In genomic region chr16:88380099-88380498, GRCh38 we compare ENCODE assay signal across 19 cellular contexts. TPM values are rescaled to one million over a fixed set of nuclear protein-coding genes. Genes with fewer than 3 reads are reported as not detected.
A peak's percentile ranks its signal among the peaks of the same experiment; 100 is the strongest.
DNase-seq lines count a peak whose midpoint lies in the region; ATAC-seq, FAIRE-seq and TF ChIP-seq lines count a peak whose summit lies in the region.
"Had no signal": no experiment of that assay in that cellular context is flagged by ENCODE, and none has a peak within 500 bp of the region (broad histone marks: within the 10 kb centered on the region; RNA-seq: fewer than 3 reads in every experiment).

No MANE protein-coding gene starts in this region.

- no peak overlapping the region for H3K18ac ChIP-seq in IMR-90 (ENCODE audit: low read depth, low read length)

- intact Hi-C loops in IMR-90 (cut with micrococcal nuclease) (loop anchor here (10.0 kb wide), 4 partner anchors 135 to 425 kb away; partner anchors contain the start of gene BANP), lower lobe of right lung (cut with DNase I) (no loop called here), sigmoid colon (cut with DNase I) (loop anchor here (5.0 kb wide), 1 partner anchor 183 kb away; no protein-coding TSS in a partner anchor)

- H2AK9ac ChIP-seq in IMR-90 (replicated peaks; ENCODE audit: low read depth, low read length, poor library complexity) = no peak overlapping the region

- peak overlapping the region; percentile 4 for H3K14ac ChIP-seq in IMR-90 (replicated peaks; ENCODE audit: low read depth, low read length)

- no peak overlapping the region for H3K23ac ChIP-seq in IMR-90 (ENCODE audit: low read depth, low read length)

- peak; percentile 57 for FAIRE-seq in GM12891 (lab: Jason Lieb, UNC)
- FAIRE-seq: A549, D721Med, G401.6 had no signal

- no peak overlapping the region; the same call in 1 of the 2 replicates for H4K91ac ChIP-seq in IMR-90 (ENCODE audit: insufficient read depth, low read depth, low read length)

- no peak for TF ChIP-seq RAD21 in IMR-90 (IDR thresholded peaks at IDR 0.05; ENCODE audit: low read length)

- H4K8ac ChIP-seq in IMR-90 (ENCODE audit: low read depth in 2 of 2, low read length in 2 of 2) = no peak overlapping the region

- TF ChIP-seq POLR2A in GM12891 (IDR thresholded peaks at IDR 0.05; ENCODE audit: low read depth, low read length) (no peak), IMR-90 (IDR thresholded peaks at IDR 0.05; ENCODE audit: low read depth, low read length) (no peak), sigmoid colon (IDR thresholded peaks at IDR 0.05) (no peak)

- H3K27ac ChIP-seq in IMR-90 (ENCODE audit: insufficient read depth, low read length) (no peak overlapping the region), lower lobe of right lung (no peak overlapping the region), sigmoid colon (no peak overlapping the region), SJCRH30 (no peak overlapping the region)
- H3K27ac ChIP-seq: C4-2B had no signal

- H2AFZ ChIP-seq in IMR-90 (replicated peaks; ENCODE audit: low read length, poor library complexity) = no peak overlapping the region
- H2AFZ ChIP-seq: GM23338 had no signal

- H3K4me3 ChIP-seq in IMR-90 (ENCODE audit: insufficient read depth, low read depth, low read length) (no peak overlapping the region), lower lobe of right lung (no peak overlapping the region), sigmoid colon (no peak overlapping the region), SJCRH30 (no peak overlapping the region)
- H3K4me3 ChIP-seq: A549, GM23338 had no signal

- H3K9me3 ChIP-seq in IMR-90 (ENCODE audit: control insufficient read depth, insufficient read depth, low read length) (no peaks in the 10 kb centered on the region), lower lobe of right lung (no peaks in the 10 kb centered on the region), sigmoid colon (no peaks in the 10 kb centered on the region), SJCRH30 (replicated peaks) (no peaks in the 10 kb centered on the region)
- H3K9me3 ChIP-seq: A549, BE2C had no signal

- no peak overlapping the region for H2BK5ac ChIP-seq in IMR-90 (ENCODE audit: low read depth, low read length, poor library complexity, severe bottlenecking)

- DNase-seq in GM12891 (ENCODE audit: insufficient read length, low spot score) = no peak
- DNase-seq in IMR-90 = no peak
- DNase-seq in lower lobe of right lung = peak; percentile 18
- peak; percentile 18 for DNase-seq in sigmoid colon
- no peak for DNase-seq in amygdala (lab: John Stamatoyannopoulos, UW)
- DNase-seq in SJCRH30 = no peak
- DNase-seq: CD8-positive, alpha-beta T cell; COR-L47; DMS153; DMS79 treated with DMSO at 0.1 percent for 48 hours; EL; H9 had no signal

- peaks cover 12% of the 10 kb centered on the region for H4K20me1 ChIP-seq in IMR-90 (ENCODE audit: insufficient read depth, low read length)

- POLR2A ChIA-PET in IMR-90 (lab: Charles Lee; ENCODE audit: unreplicated experiment) = no interaction called here

- BruUV-seq in IMR-90 (replicated peaks; lab: Mats Ljungman, UMichigan) = no TSS peak

- no peak for TF ChIP-seq EP300 in sigmoid colon (IDR thresholded peaks at IDR 0.05)

- TF ChIP-seq CTCF in IMR-90 (conservative IDR thresholded peaks at IDR 0.05; ENCODE audit: low read depth, low read length) (no peak), lower lobe of right lung (IDR thresholded peaks at IDR 0.05) (no peak), sigmoid colon (IDR thresholded peaks at IDR 0.05) (no peak)

- 59% methylated on average over 7 of the region's 7 CpGs; no CpG with 5 or more reads in 1 of the 2 experiments for WGBS in IMR-90 (ENCODE audit: extremely low coverage in 2 of 2, insufficient read length in 1 of 2), 2 experiments
- 96% methylated on average over 7 of the region's 7 CpGs for WGBS in sigmoid colon, 2 donors

- H3K4ac ChIP-seq in IMR-90 (ENCODE audit: low read depth, low read length) = peak overlapping the region; percentile 82; the same call in 1 of the 2 replicates

- peaks cover 19% of the 10 kb centered on the region for H3K4me1 ChIP-seq in IMR-90 (ENCODE audit: control insufficient read depth, insufficient read depth, low read length)
- H3K4me1 ChIP-seq in lower lobe of right lung = peaks cover 17% of the 10 kb centered on the region
- peaks cover 0 to 20% (median 18%) of the 10 kb centered on the region in 4 donors for H3K4me1 ChIP-seq in sigmoid colon
- H3K4me1 ChIP-seq in SJCRH30 = no peaks in the 10 kb centered on the region
- H3K4me1 ChIP-seq: BE2C had no signal

- no peak overlapping the region for H2BK15ac ChIP-seq in IMR-90 (ENCODE audit: low read depth, low read length)

- dilution Hi-C loops in IMR-90 (cut with HindIII; ENCODE audit: low sequenced_read_pairs, unreplicated experiment) = no loop called here

- no peak overlapping the region for H2BK120ac ChIP-seq in IMR-90 (ENCODE audit: low read depth, low read length)

- no peak overlapping the region for H3K9ac ChIP-seq in IMR-90 (ENCODE audit: low read depth, low read length)

- H3K79me1 ChIP-seq in IMR-90 (ENCODE audit: low read depth in 1 of 2, low read length in 2 of 2) = peaks cover 3 to 40% of the 10 kb centered on the region in 2 experiments; a peak in 3 of 4 replicates

- no peak overlapping the region for H4K5ac ChIP-seq in IMR-90 (ENCODE audit: low read depth, low read length)

- H3K9me1 ChIP-seq in IMR-90 (ENCODE audit: insufficient read depth, low read length) = peaks cover 32% of the 10 kb centered on the region

- H3K36me3 ChIP-seq in IMR-90 (ENCODE audit: control insufficient read depth, insufficient read depth, low read length) (peaks cover 6% of the 10 kb centered on the region; the same call in 1 of the 2 replicates), lower lobe of right lung (no peaks in the 10 kb centered on the region), sigmoid colon (no peaks in the 10 kb centered on the region), SJCRH30 (no peaks in the 10 kb centered on the region)
- H3K36me3 ChIP-seq: BE2C had no signal

- CTCF ChIA-PET in IMR-90 (lab: Yijun Ruan, JAX) = interaction anchor here (1.3 kb wide), 1 partner anchor 48 kb away, joined by 3 read pairs; no protein-coding TSS in a partner anchor

- no peak overlapping the region for H3K4me2 ChIP-seq in IMR-90 (ENCODE audit: low read depth, low read length)
- H3K4me2 ChIP-seq: A549, GM23338 had no signal

- no peaks in the 10 kb centered on the region for H3K27me3 ChIP-seq in IMR-90 (ENCODE audit: control insufficient read depth, insufficient read depth, low read length)
- peaks cover 38% of the 10 kb centered on the region for H3K27me3 ChIP-seq in lower lobe of right lung (ENCODE audit: low read depth)
- H3K27me3 ChIP-seq in sigmoid colon = peaks cover 3 to 12% (median 12%) of the 10 kb centered on the region in 3 donors
- H3K27me3 ChIP-seq in SJCRH30 = no peaks in the 10 kb centered on the region

- peak overlapping the region; percentile 78 for H2AK5ac ChIP-seq in IMR-90 (ENCODE audit: low read depth, low read length)

- H2BK20ac ChIP-seq in IMR-90 (ENCODE audit: low read depth, low read length) = no peak overlapping the region

- no peak for ATAC-seq in IMR-90 (ENCODE audit: low read depth)
- ATAC-seq in lower lobe of right lung = no peak
- no peak for ATAC-seq in GM21529 (IDR thresholded peaks at IDR 0.05; ENCODE audit: unreplicated experiment)
- ATAC-seq: A549; CD8-positive, alpha-beta T cell; GM23338 had no signal

- in situ Hi-C loops in IMR-90 (cut with MboI; ENCODE audit: low sequenced_read_pairs) = loop anchor here (5.0 kb wide), 1 partner anchor 183 kb away; no protein-coding TSS in a partner anchor

- H3K56ac ChIP-seq in IMR-90 (ENCODE audit: extremely low read depth, insufficient read depth, low read length) = no peak overlapping the region

TF ChIP-seq in GM12891, 5 proteins besides CTCF, POLR2A, EP300 and RAD21:
- TF ChIP-seq SPI1 (IDR thresholded peaks at IDR 0.05; ENCODE audit: low read depth, low read length) (no peak), POLR2AphosphoS5 (IDR thresholded peaks at IDR 0.05; ENCODE audit: low read depth, low read length) (no peak), TAF1 (IDR thresholded peaks at IDR 0.05; ENCODE audit: low read depth, low read length) (no peak), POU2F2 (IDR thresholded peaks at IDR 0.05; ENCODE audit: low read depth, low read length) (no peak), PAX5 (IDR thresholded peaks at IDR 0.05; ENCODE audit: insufficient read depth, low read length, severe bottlenecking) (no peak)

TF ChIP-seq in IMR-90, 13 proteins besides CTCF, POLR2A, EP300 and RAD21:
- TF ChIP-seq CEBPB (IDR thresholded peaks at IDR 0.05; ENCODE audit: low read depth, low read length) (no peak), BHLHE40 (IDR thresholded peaks at IDR 0.05; ENCODE audit: low read depth, low read length) (no peak), CHD1 (IDR thresholded peaks at IDR 0.05; ENCODE audit: low read depth, low read length) (no peak), SMC3 (IDR thresholded peaks at IDR 0.05; ENCODE audit: low read depth, low read length) (no peak), FOS (IDR thresholded peaks at IDR 0.05; ENCODE audit: low read depth, low read length) (no peak), ELK1 (IDR thresholded peaks at IDR 0.05; ENCODE audit: borderline replicate concordance, low read depth, low read length) (no peak), MAFK (IDR thresholded peaks at IDR 0.05; ENCODE audit: low read depth, low read length) (no peak), USF2 (IDR thresholded peaks at IDR 0.05; ENCODE audit: low read depth, low read length) (no peak)
TF ChIP-seq in IMR-90: peak in this region for 0.

RNA-seq across cellular contexts. Expression of gene ZNF469, which starts 2.7 kb away (rescaled TPM):
- polyA plus RNA-seq in GM12891 (2012; ENCODE audit: low read depth, missing spikeins) = 0.26 TPM
- 1.1 and 1.4 TPM in 2 replicates for total RNA-seq in IMR-90 (2012; rRNA removed)
- polyA plus RNA-seq in IMR-90 (2012; rRNA removed) = 13.3 and 16.4 TPM in 2 replicates
- polyA plus RNA-seq in IMR-90 (2012; cell fraction: cytosol; rRNA removed) = 5.1 and 8.8 TPM in 2 replicates
- 32.3 and 70.4 TPM in 2 replicates for polyA plus RNA-seq in IMR-90 (2012; cell fraction: nucleus; rRNA removed; ENCODE audit: low replicate concordance)
- 2.0 TPM for total RNA-seq in lower lobe of right lung
- 1 to 10 TPM in 1 of 4 donors, under 1 TPM in 3; 0.33 to 1.7 (median 0.52) TPM for total RNA-seq in sigmoid colon
- under 1 TPM; under 0.01 to 0.61 (median under 0.01) TPM for polyA plus RNA-seq in sigmoid colon
- not detected in 2 replicates for total RNA-seq in SJCRH30 (2014; rRNA removed; shearing (Covaris generic))

Comparison
In these comparisons a context has a peak if more than half of its experiments do, and no peak if none do; other contexts are left out.
1. DNase-seq: peak in lower lobe of right lung (single experiment) and sigmoid colon (single experiment); none in GM12891 (single experiment), IMR-90 (single experiment), amygdala (0 of 56) and SJCRH30 (0 of 2).